1 cellular context compared by ENCODE assay signal in genomic region chr1:15522551-15522950, GRCh38.
TF ChIP-seq lines count a peak whose summit lies in the region.

No MANE protein-coding gene starts in this region.

TF ChIP-seq in IMR-90, 13 proteins besides CTCF, POLR2A, EP300 and RAD21:
- TF ChIP-seq SMC3 (IDR thresholded peaks at IDR 0.05; ENCODE audit: low read depth, low read length): no peak
